In the genomic region with DNA sequence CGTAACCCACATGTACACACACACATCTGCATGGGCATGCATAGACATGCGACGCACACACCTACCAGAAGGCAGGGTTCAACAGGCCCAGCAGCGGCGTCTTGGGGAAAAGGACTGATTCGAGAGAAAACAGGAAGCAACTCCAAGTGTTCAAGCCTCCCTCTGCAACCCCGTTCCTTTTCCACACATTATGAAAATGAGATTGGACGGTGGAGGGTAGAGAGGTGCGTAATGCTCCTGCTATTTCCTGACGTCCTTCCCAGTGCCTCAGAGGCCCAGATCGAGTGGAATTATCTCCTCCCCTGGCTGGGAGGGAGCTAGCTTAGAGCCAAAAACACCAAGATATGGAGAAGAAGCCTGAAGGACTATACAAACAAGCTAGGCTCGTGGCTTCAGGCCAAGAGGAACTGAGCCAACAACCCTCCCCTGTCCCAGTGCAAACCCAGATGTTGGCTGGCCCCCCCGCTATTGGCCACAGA, we compare ENCODE assay signal across 10 cellular contexts.
DNase-seq lines count a peak whose midpoint lies in the region; ATAC-seq and TF ChIP-seq lines count a peak whose summit lies in the region.
"Had no signal": no experiment of that assay in that cellular context is flagged by ENCODE, and none has a peak within 500 bp of the region (broad histone marks: within the 10 kb centered on the region; RNA-seq: fewer than 3 reads in every experiment).

No MANE protein-coding gene starts in this region.

- no peak overlapping the region for H3K4me3 ChIP-seq in neuronal stem cell (ENCODE audit: low read length in 2 of 2)

- POLR2A ChIA-PET in RWPE1 (lab: Yijun Ruan, JAX; ENCODE audit: low non-redundant PET): no interaction called here

- H3K27me3 ChIP-seq in neuronal stem cell (ENCODE audit: control insufficient read depth in 3 of 3, insufficient read depth in 3 of 3, low read depth in 1 of 3, low read length in 3 of 3): no peaks in the 10 kb centered on the region

- peaks cover 0 to 4% of the 10 kb centered on the region in 2 donors for H3K4me1 ChIP-seq in neuronal stem cell (ENCODE audit: control insufficient read depth in 2 of 2, insufficient read depth in 1 of 2, low read depth in 1 of 2, low read length in 2 of 2)

- peak overlapping the region; percentile 12 for H2AK5ac ChIP-seq in neuronal stem cell (ENCODE audit: low read depth, low read length)

- H3K27ac ChIP-seq in RWPE1: peak overlapping the region; percentile 96
- no peak overlapping the region for H3K27ac ChIP-seq in neuronal stem cell (replicated peaks; ENCODE audit: low read length)

- no peaks in the 10 kb centered on the region for H3K36me3 ChIP-seq in neuronal stem cell (replicated peaks in 1 of 2; ENCODE audit: control insufficient read depth in 2 of 2, insufficient read depth in 2 of 2, low read length in 2 of 2)

- CTCF ChIA-PET in RWPE1 (lab: Yijun Ruan, JAX): no interaction called here

- H2BK120ac ChIP-seq in neuronal stem cell (ENCODE audit: low read depth, low read length): no peak overlapping the region

- H3K14ac ChIP-seq in neuronal stem cell (ENCODE audit: low read length): no peak overlapping the region

- H4K8ac ChIP-seq in neuronal stem cell (ENCODE audit: low read depth, low read length): no peak overlapping the region

- no peak for ATAC-seq in HG03432 (IDR thresholded peaks at IDR 0.05; ENCODE audit: unreplicated experiment)

- no peak overlapping the region for H2BK5ac ChIP-seq in neuronal stem cell (ENCODE audit: low read length)

- peak overlapping the region; percentile 44 for H3K18ac ChIP-seq in neuronal stem cell (ENCODE audit: low read length)

- H3K79me1 ChIP-seq in neuronal stem cell (ENCODE audit: low read depth, low read length): no peaks in the 10 kb centered on the region

- no peak overlapping the region for H3K9ac ChIP-seq in neuronal stem cell (ENCODE audit: low read depth, low read length, poor library complexity)

- no peak overlapping the region for H2BK15ac ChIP-seq in neuronal stem cell (ENCODE audit: low read length)

- H2BK12ac ChIP-seq in neuronal stem cell (ENCODE audit: low read length): no peak overlapping the region

- no peak overlapping the region for H4K91ac ChIP-seq in neuronal stem cell (ENCODE audit: low read depth, low read length, poor library complexity)

- H3K9me3 ChIP-seq in neuronal stem cell (replicated peaks in 1 of 2; ENCODE audit: control insufficient read depth in 2 of 2, insufficient read depth in 1 of 2, low read depth in 1 of 2, low read length in 2 of 2): peaks cover 0 to 5% of the 10 kb centered on the region in 2 donors

- TF ChIP-seq CTCF in RWPE1 (conservative IDR thresholded peaks at IDR 0.05; ENCODE audit: low read depth): no peak

- peak; percentile 91 for DNase-seq in AG08396 (ENCODE audit: low spot score)
- peak; percentile 90 for DNase-seq in RWPE1 (ENCODE audit: low spot score)
- peak; percentile 85 for DNase-seq in fibroblast of gingiva (ENCODE audit: low read depth)
- DNase-seq in neuronal stem cell (ENCODE audit: low spot score): no peak
- DNase-seq in T-helper 1 cell: no peak
- no peak for DNase-seq in GDM1 (lab: John Stamatoyannopoulos, UW)
- DNase-seq in COLO668 (lab: John Stamatoyannopoulos, UW; ENCODE audit: unreplicated experiment): no peak
- DNase-seq: anterior cingulate cortex, NCI-H2171 had no signal

- H3K23ac ChIP-seq in neuronal stem cell (ENCODE audit: low read depth, low read length, poor library complexity): no peak overlapping the region

- no peak overlapping the region for H2AFZ ChIP-seq in neuronal stem cell (ENCODE audit: low read length)

- no peak overlapping the region for H3K4me2 ChIP-seq in neuronal stem cell (ENCODE audit: insufficient read depth, low read length, poor library complexity, severe bottlenecking)

- WGBS in neuronal stem cell (ENCODE audit: extremely low coverage in 2 of 2, insufficient read length in 2 of 2, insufficient replicate concordance in 1 of 2), 2 donors: no CpG with 5 or more reads among the region's 13 CpGs

- no peak overlapping the region for H3K4ac ChIP-seq in neuronal stem cell (ENCODE audit: low read length)

Comparison
In these comparisons a context has a peak if more than half of its experiments do, and no peak if none do; other contexts are left out.
1. DNase-seq: peak in AG08396 (single experiment), RWPE1 (single experiment) and fibroblast of gingiva (single experiment); none in neuronal stem cell (single experiment), T-helper 1 cell (0 of 5), GDM1 (single experiment) and COLO668 (single experiment).